ENCODE assay signal across 8 cellular contexts in the genomic region with DNA sequence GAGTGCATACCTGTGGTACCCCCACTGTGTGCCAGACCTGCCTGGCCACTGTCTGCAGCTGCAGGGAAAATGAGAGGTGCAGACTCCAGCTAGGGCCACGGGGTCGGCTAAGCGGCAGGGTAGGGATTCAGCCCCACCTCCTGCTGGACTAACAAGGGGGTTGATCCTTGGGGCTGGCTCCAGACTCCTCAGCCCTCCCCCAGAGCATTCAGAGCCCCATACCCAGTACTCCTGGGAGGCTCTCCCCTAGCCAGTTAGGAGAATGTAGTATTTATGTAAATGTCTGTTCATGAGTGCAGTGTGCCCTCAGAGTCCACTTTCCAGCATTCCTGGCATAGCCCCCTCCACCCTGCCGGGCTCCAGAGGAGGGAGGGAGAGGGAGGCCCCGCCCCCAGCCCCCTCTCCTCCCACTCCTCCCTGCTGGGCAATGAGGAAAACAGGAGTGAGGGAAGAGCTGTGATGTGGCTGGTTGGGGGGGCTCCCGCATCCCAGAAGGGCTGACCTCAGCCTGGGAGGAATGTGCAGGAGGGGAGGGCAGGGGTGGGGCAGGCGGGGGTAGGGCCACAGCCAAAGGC. TPM values are rescaled to one million over a fixed set of nuclear protein-coding genes. Genes with fewer than 3 reads are reported as not detected.
A peak's percentile ranks its signal among the peaks of the same experiment; 100 is the strongest.
DNase-seq lines count a peak whose midpoint lies in the region; FAIRE-seq and TF ChIP-seq lines count a peak whose summit lies in the region.

No MANE protein-coding gene starts in this region.

- TF ChIP-seq EP300 in SK-N-SH (IDR thresholded peaks at IDR 0.05; ENCODE audit: borderline replicate concordance in 1 of 2, low read depth in 1 of 2, low read length in 1 of 2), result peak; percentile 9 to 74; a peak in 1 of 4 replicates

- H3K9me3 ChIP-seq in SK-N-SH (no peaks in the 10 kb centered on the region), osteoblast (ENCODE audit: low read depth, low read length) (no peaks in the 10 kb centered on the region), OCI-LY7 (ENCODE audit: low read length) (no peaks in the 10 kb centered on the region)

- no TSS peak for BruUV-seq in OCI-LY7 (replicated peaks; lab: Mats Ljungman, UMichigan)

- H3K27ac ChIP-seq in SK-N-SH (ENCODE audit: low read depth in 2 of 2, low read length in 1 of 2) (peak overlapping the region; percentile 71 to 83), osteoblast (ENCODE audit: low read depth, low read length) (peak overlapping the region; percentile 54), OCI-LY7 (ENCODE audit: low read depth, low read length, poor library complexity, severe bottlenecking) (no peak overlapping the region)

- H2AFZ ChIP-seq in SK-N-SH (ENCODE audit: low read depth) (no peak overlapping the region), osteoblast (ENCODE audit: low read length) (no peak overlapping the region), OCI-LY7 (ENCODE audit: low read length) (no peak overlapping the region)

- DNase-seq in EL, result peak; percentile 98
- DNase-seq in SK-N-SH, result peak; percentile 83
- DNase-seq in frontal cortex (ENCODE audit: low spot score in 2 of 2), result peak; percentile 73 to 81
- DNase-seq in osteoblast (ENCODE audit: insufficient read length, low spot score, missing footprints), result peak; percentile 99
- no peak for DNase-seq in NCI-H128 (lab: John Stamatoyannopoulos, UW; ENCODE audit: unreplicated experiment)
- DNase-seq in OCI-LY7 (ENCODE audit: low spot score), result no peak
- no peak for DNase-seq in NOMO-1 (lab: John Stamatoyannopoulos, UW; ENCODE audit: unreplicated experiment in 2 of 2)
- no peak for DNase-seq in SKM-1 treated with dmso at 0.1 percent for 144 hours (lab: John Stamatoyannopoulos, UW; ENCODE audit: unreplicated experiment)

- FAIRE-seq in frontal cortex (lab: Jason Lieb, UNC), result no peak

- intact Hi-C loops in OCI-LY7 (cut with micrococcal nuclease; ENCODE audit: unreplicated experiment), result no loop called here

- H3K4me1 ChIP-seq in SK-N-SH (ENCODE audit: control insufficient read depth in 1 of 2, insufficient read depth in 2 of 2, low read depth in 1 of 2, low read length in 1 of 2) (peaks cover 30 to 40% of the 10 kb centered on the region in 2 experiments; a peak in 3 of 4 replicates), osteoblast (ENCODE audit: insufficient read depth, low read length) (peaks cover 48% of the 10 kb centered on the region), OCI-LY7 (ENCODE audit: insufficient read depth, low read length, poor library complexity, severe bottlenecking) (peaks cover 4% of the 10 kb centered on the region)

- TF ChIP-seq CTCF in SK-N-SH (IDR thresholded peaks at IDR 0.05), result no peak
- TF ChIP-seq CTCF in osteoblast (IDR thresholded peaks at IDR 0.05; ENCODE audit: extremely low read depth, low read depth, low read length), result no peak
- no peak for TF ChIP-seq CTCF in OCI-LY7 (conservative IDR thresholded peaks at IDR 0.05; ENCODE audit: low read length)

- POLR2A ChIA-PET in SK-N-SH (lab: Yijun Ruan, JAX), result interaction anchor here (0.6 to 1.0 kb wide), 4 partner anchors 25 to 347 kb away, joined by 3 to 4 read pairs (median 3); a partner anchor contains a TSS
- POLR2A ChIA-PET in OCI-LY7 (lab: Charles Lee), result interaction anchor here (0.5 to 1.2 kb wide), 3 partner anchors 14 to 83 kb away, joined by 4 to 6 read pairs (median 5); no protein-coding TSS in a partner anchor

- peaks cover 12% of the 10 kb centered on the region for H3K79me2 ChIP-seq in SK-N-SH (ENCODE audit: insufficient read depth)
- H3K79me2 ChIP-seq in osteoblast (ENCODE audit: insufficient read depth, low read length), result no peaks in the 10 kb centered on the region
- H3K79me2 ChIP-seq in OCI-LY7 (ENCODE audit: insufficient read depth, low read depth, low read length), result no peaks in the 10 kb centered on the region

- WGBS in SK-N-SH (ENCODE audit: low lambda C conversion rate), result 10% methylated on average over 3 of the region's 7 CpGs

- no peak overlapping the region for H3K4me3 ChIP-seq in SK-N-SH (ENCODE audit: low read depth in 2 of 2, low read length in 1 of 2)
- H3K4me3 ChIP-seq in osteoblast (ENCODE audit: insufficient read depth, low read length), result peak overlapping the region; percentile 11
- H3K4me3 ChIP-seq in OCI-LY7 (ENCODE audit: low read depth, low read length, poor library complexity, severe bottlenecking), result no peak overlapping the region

- peaks cover 30% of the 10 kb centered on the region for H3F3A ChIP-seq in SK-N-SH (replicated peaks; ENCODE audit: insufficient read depth)

- H3K4me2 ChIP-seq in SK-N-SH (peak overlapping the region; percentile 78), osteoblast (ENCODE audit: insufficient read depth, low read length) (peak overlapping the region; percentile 57), OCI-LY7 (ENCODE audit: low read length) (no peak overlapping the region)

- H3K9me2 ChIP-seq in SK-N-SH, result no peaks in the 10 kb centered on the region
- H3K9me2 ChIP-seq in OCI-LY7 (ENCODE audit: insufficient read depth, low read length), result no peaks in the 10 kb centered on the region

- H3K27me3 ChIP-seq in SK-N-SH (ENCODE audit: insufficient read depth) (no peaks in the 10 kb centered on the region), osteoblast (ENCODE audit: insufficient read depth, low read length) (no peaks in the 10 kb centered on the region)

- H4K20me1 ChIP-seq in SK-N-SH (ENCODE audit: insufficient read depth), result no peaks in the 10 kb centered on the region
- no peaks in the 10 kb centered on the region for H4K20me1 ChIP-seq in osteoblast (ENCODE audit: insufficient read depth, low read length)
- H4K20me1 ChIP-seq in OCI-LY7 (ENCODE audit: insufficient read depth, low read length), result no peaks in the 10 kb centered on the region

- CTCF ChIA-PET in SK-N-SH (lab: Yijun Ruan, JAX) (interaction anchor here (0.7 to 6.6 kb wide), 15 partner anchors 8 to 142 kb away, joined by 3 to 49 read pairs (median 3); a partner anchor contains a TSS), OCI-LY7 (lab: Charles Lee; ENCODE audit: unreplicated experiment) (interaction anchor here (0.6 kb wide), 1 partner anchor 9 kb away, joined by 3 read pairs; no protein-coding TSS in a partner anchor)

- peak overlapping the region; percentile 58; the same call in 1 of the 2 replicates for H3K9ac ChIP-seq in SK-N-SH

- TF ChIP-seq RAD21 in SK-N-SH (IDR thresholded peaks at IDR 0.05; ENCODE audit: low read length), result no peak

- H3K36me3 ChIP-seq in SK-N-SH (replicated peaks in 1 of 2; ENCODE audit: control insufficient read depth in 1 of 2, insufficient read depth in 2 of 2, low read length in 1 of 2) (peaks cover 0 to under 1% of the 10 kb centered on the region in 2 experiments), osteoblast (ENCODE audit: insufficient read depth, low read length) (peaks cover 3% of the 10 kb centered on the region), OCI-LY7 (ENCODE audit: insufficient read depth, low read length) (peaks cover 3% of the 10 kb centered on the region; the same call in 1 of the 2 replicates)

TF ChIP-seq in SK-N-SH, 30 proteins besides CTCF, POLR2A, EP300 and RAD21 (continues in another document):
- TF ChIP-seq, protein P1, sequence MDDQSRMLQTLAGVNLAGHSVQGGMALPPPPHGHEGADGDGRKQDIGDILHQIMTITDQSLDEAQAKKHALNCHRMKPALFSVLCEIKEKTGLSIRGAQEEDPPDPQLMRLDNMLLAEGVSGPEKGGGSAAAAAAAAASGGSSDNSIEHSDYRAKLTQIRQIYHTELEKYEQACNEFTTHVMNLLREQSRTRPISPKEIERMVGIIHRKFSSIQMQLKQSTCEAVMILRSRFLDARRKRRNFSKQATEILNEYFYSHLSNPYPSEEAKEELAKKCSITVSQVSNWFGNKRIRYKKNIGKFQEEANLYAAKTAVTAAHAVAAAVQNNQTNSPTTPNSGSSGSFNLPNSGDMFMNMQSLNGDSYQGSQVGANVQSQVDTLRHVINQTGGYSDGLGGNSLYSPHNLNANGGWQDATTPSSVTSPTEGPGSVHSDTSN (IDR thresholded peaks at IDR 0.05), result peak; percentile 44
- TF ChIP-seq MEF2A (IDR thresholded peaks at IDR 0.05; ENCODE audit: borderline replicate concordance, low read depth) (no peak), RFX5 (IDR thresholded peaks at IDR 0.05; ENCODE audit: low read length) (no peak), TAF1 (IDR thresholded peaks at IDR 0.05; ENCODE audit: borderline replicate concordance, low read depth, low read length) (0 out of 2 replicates have a peak, but pooled peaks have one; percentile 17), MXI1 (IDR thresholded peaks at IDR 0.05; ENCODE audit: low read depth, low read length) (no peak), NFIC (IDR thresholded peaks at IDR 0.05; ENCODE audit: borderline replicate concordance) (peak; percentile 23; the same call in 1 of the 2 replicates), FOXM1 (IDR thresholded peaks at IDR 0.05; ENCODE audit: low read depth) (no peak)

RNA-seq across cellular contexts. Expression of a gene that starts 4.5 kb away (rescaled TPM):
- polyA plus RNA-seq in SK-N-SH (2012; rRNA removed), result 12.4 and 14.9 TPM in 2 replicates
- 3.4 and 5.3 TPM in 2 replicates for polyA plus RNA-seq in SK-N-SH (2012; cell fraction: cytosol; rRNA removed)
- polyA plus RNA-seq in SK-N-SH (2012; cell fraction: nucleus; rRNA removed), result 83.1 and 135 TPM in 2 replicates
- 2.4 TPM for total RNA-seq in frontal cortex
- total RNA-seq in osteoblast, result 5.9 and 10.1 TPM in 2 replicates
- 0.10 and 0.28 TPM in 2 replicates for total RNA-seq in OCI-LY7 (2014; rRNA removed; shearing (Covaris generic))
- 0.82 and 1.2 TPM in 2 replicates for total RNA-seq in OCI-LY7 (2022)

RNA-seq across cellular contexts. Expression of a gene that starts 14.4 kb away (rescaled TPM):
- polyA plus RNA-seq in SK-N-SH (2012; rRNA removed), result 0.03 TPM in 1 of 2 replicates, not detected in the other
- not detected in 2 replicates for polyA plus RNA-seq in SK-N-SH (2012; cell fraction: cytosol; rRNA removed)
- 0.13 and 0.21 TPM in 2 replicates for polyA plus RNA-seq in SK-N-SH (2012; cell fraction: nucleus; rRNA removed)
- 0.82 TPM for total RNA-seq in frontal cortex
- total RNA-seq in osteoblast, result not detected in 2 replicates
- not detected in 2 replicates for total RNA-seq in OCI-LY7 (2014; rRNA removed; shearing (Covaris generic))
- not detected in 2 replicates for total RNA-seq in OCI-LY7 (2022)

RNA-seq across cellular contexts. Expression of a gene that starts 27.8 kb away (rescaled TPM):
- polyA plus RNA-seq in SK-N-SH (2012; rRNA removed), result 52.4 and 73.2 TPM in 2 replicates
- 28.8 and 46.5 TPM in 2 replicates for polyA plus RNA-seq in SK-N-SH (2012; cell fraction: cytosol; rRNA removed)
- 222 and 253 TPM in 2 replicates for polyA plus RNA-seq in SK-N-SH (2012; cell fraction: nucleus; rRNA removed)
- total RNA-seq in frontal cortex (17.9 TPM), osteoblast (60.4 and 65.1 TPM in 2 replicates), OCI-LY7 (2022) (93.3 and 97.3 TPM in 2 replicates)
- total RNA-seq in OCI-LY7 (2014; rRNA removed; shearing (Covaris generic)), result 73.1 and 95.5 TPM in 2 replicates

RNA-seq across cellular contexts. Expression of a gene that starts 28.5 kb away (rescaled TPM):
- polyA plus RNA-seq in SK-N-SH (2012; rRNA removed), result 641 and 649 TPM in 2 replicates
- polyA plus RNA-seq in SK-N-SH (2012; cell fraction: cytosol; rRNA removed), result 388 and 495 TPM in 2 replicates
- polyA plus RNA-seq in SK-N-SH (2012; cell fraction: nucleus; rRNA removed), result 361 and 439 TPM in 2 replicates
- total RNA-seq in frontal cortex, result 97.0 TPM
- 223 and 248 TPM in 2 replicates for total RNA-seq in osteoblast
- 165 and 190 TPM in 2 replicates for total RNA-seq in OCI-LY7 (2014; rRNA removed; shearing (Covaris generic))
- total RNA-seq in OCI-LY7 (2022), result 256 and 266 TPM in 2 replicates

RNA-seq across cellular contexts. Expression of a gene that starts 34.7 kb away (rescaled TPM):
- polyA plus RNA-seq in SK-N-SH (2012; rRNA removed), result 7.8 and 8.4 TPM in 2 replicates
- polyA plus RNA-seq in SK-N-SH (2012; cell fraction: cytosol; rRNA removed), result 3.1 and 5.6 TPM in 2 replicates
- 8.7 and 10.0 TPM in 2 replicates for polyA plus RNA-seq in SK-N-SH (2012; cell fraction: nucleus; rRNA removed)
- total RNA-seq in frontal cortex, result 3.7 TPM
- total RNA-seq in osteoblast, result 1.8 and 4.1 TPM in 2 replicates
- total RNA-seq in OCI-LY7 (2014; rRNA removed; shearing (Covaris generic)), result 1.2 and 2.7 TPM in 2 replicates
- total RNA-seq in OCI-LY7 (2022), result 3.5 and 4.4 TPM in 2 replicates

Comparison
In these comparisons a context has a peak if more than half of its experiments do, and no peak if none do; other contexts are left out.
1. DNase-seq: peak in EL (single experiment), SK-N-SH (single experiment), frontal cortex (2 of 2) and osteoblast (single experiment); none in NCI-H128 (single experiment), OCI-LY7 (single experiment), NOMO-1 (0 of 2) and SKM-1 treated with dmso at 0.1 percent for 144 hours (single experiment).